ENCODE assay signal across 8 cellular contexts in genomic region chr21:35840197-35840799, GRCh38.
DNase-seq lines count a peak whose midpoint lies in the region; ATAC-seq and TF ChIP-seq lines count a peak whose summit lies in the region.

No MANE protein-coding gene starts in this region.

- dilution Hi-C loops in mammary epithelial cell (cut with HindIII; ENCODE audit: low sequenced_read_pairs) = loop anchor here (25.0 kb wide), 1 partner anchor 428 kb away; no protein-coding TSS in a partner anchor

- peaks cover 2% of the 10 kb centered on the region for H3K4me1 ChIP-seq in mammary epithelial cell (ENCODE audit: insufficient read depth, low read length)

- H3K4me2 ChIP-seq in SU-DHL-6 (ENCODE audit: low read depth, low read length, poor library complexity, severe bottlenecking) (no peak overlapping the region), mammary epithelial cell (ENCODE audit: insufficient read depth, low read depth, low read length) (no peak overlapping the region)

- CTCF ChIA-PET in mammary epithelial cell (lab: Charles Lee; ENCODE audit: low non-redundant PET) = interaction anchor here (0.6 to 0.8 kb wide), 5 partner anchors 30 to 1093 kb away, joined by 3 to 18 read pairs (median 4); no protein-coding TSS in a partner anchor

- H3K9me3 ChIP-seq in SU-DHL-6 (ENCODE audit: insufficient read depth, low read length) (no peaks in the 10 kb centered on the region), mammary epithelial cell (replicated peaks; ENCODE audit: insufficient read depth, low read length) (no peaks in the 10 kb centered on the region)

- no peak overlapping the region for H3K27ac ChIP-seq in SU-DHL-6 (ENCODE audit: low read depth, low read length)
- no peak overlapping the region for H3K27ac ChIP-seq in mammary epithelial cell (ENCODE audit: insufficient read depth, low read depth, low read length)

- H3K79me2 ChIP-seq in SU-DHL-6 (ENCODE audit: insufficient read depth, low read length) (no peaks in the 10 kb centered on the region), mammary epithelial cell (ENCODE audit: insufficient read depth, low read length) (no peaks in the 10 kb centered on the region)

- H3K36me3 ChIP-seq in SU-DHL-6 (ENCODE audit: low read length) = no peaks in the 10 kb centered on the region
- H3K36me3 ChIP-seq in mammary epithelial cell (ENCODE audit: insufficient read depth, low read length) = no peaks in the 10 kb centered on the region

- in situ Hi-C loops in mammary epithelial cell (cut with MboI; ENCODE audit: low sequenced_read_pairs in 2 of 2) = loop anchor here (5.0 to 25.0 kb wide), 4 partner anchors 187 to 1128 kb away; no protein-coding TSS in a partner anchor

- TF ChIP-seq CTCF in SU-DHL-6 (IDR thresholded peaks at IDR 0.05; ENCODE audit: insufficient read depth, low read length, poor library complexity, severe bottlenecking) (peak; percentile 72), mammary epithelial cell (conservative IDR thresholded peaks at IDR 0.05 in 1 of 2, IDR thresholded peaks at IDR 0.05 in 1 of 2; ENCODE audit: extremely low read depth in 1 of 2, insufficient read depth in 1 of 2, low read depth in 1 of 2, low read length in 2 of 2) (peak; percentile 85 to 92)

- no TSS peak for BruUV-seq in mammary epithelial cell (replicated peaks; lab: Mats Ljungman, UMichigan)

- H3K9me2 ChIP-seq in SU-DHL-6 (replicated peaks; ENCODE audit: insufficient read depth, low read length) = no peaks in the 10 kb centered on the region

- no peak overlapping the region for H3K4me3 ChIP-seq in SU-DHL-6 (ENCODE audit: insufficient read depth, low read length, poor library complexity, severe bottlenecking)
- H3K4me3 ChIP-seq in mammary epithelial cell (replicated peaks in 1 of 3; ENCODE audit: insufficient read depth in 1 of 3, low read depth in 2 of 3, low read length in 3 of 3) = no peak overlapping the region

- no peaks in the 10 kb centered on the region for H4K20me1 ChIP-seq in SU-DHL-6 (ENCODE audit: low read depth, low read length)
- no peaks in the 10 kb centered on the region for H4K20me1 ChIP-seq in mammary epithelial cell (ENCODE audit: insufficient read depth, low read length)

- no peaks in the 10 kb centered on the region for H3F3A ChIP-seq in SU-DHL-6 (ENCODE audit: insufficient read depth)

- 100% methylated on average over 2 of the region's 2 CpGs for WGBS in mammary epithelial cell (ENCODE audit: low coverage, missing lambda C conversion rate)

- H3K9ac ChIP-seq in SU-DHL-6 (ENCODE audit: low read length) (no peak overlapping the region), mammary epithelial cell (ENCODE audit: insufficient read depth, low read length) (no peak overlapping the region)

- H3K27me3 ChIP-seq in SU-DHL-6 (ENCODE audit: low read length) (no peaks in the 10 kb centered on the region; the same call in 1 of the 2 replicates), mammary epithelial cell (ENCODE audit: insufficient read depth, low read length) (no peaks in the 10 kb centered on the region)

- intact Hi-C loops in mammary epithelial cell (cut with micrococcal nuclease) = loop anchor here (1.0 to 10.0 kb wide), 11 partner anchors 101 to 1147 kb away; partner anchors contain the start of gene RUNX1
- intact Hi-C loops in left colon (cut with DNase I, micrococcal nuclease) = no loop called here

- no peak overlapping the region for H2AFZ ChIP-seq in SU-DHL-6 (ENCODE audit: low read depth, low read length, severe bottlenecking)
- H2AFZ ChIP-seq in mammary epithelial cell (ENCODE audit: low read depth, low read length) = no peak overlapping the region

- ATAC-seq in left colon = peak; percentile 65
- ATAC-seq in GM19452 (IDR thresholded peaks at IDR 0.05; ENCODE audit: unreplicated experiment) = no peak

- DNase-seq in NOMO-1 (lab: John Stamatoyannopoulos, UW; ENCODE audit: unreplicated experiment in 2 of 2) = peak; percentile 9 to 82
- no peak for DNase-seq in NOMO-1 treated with dmso at 0.1 percent for 144 hours (lab: John Stamatoyannopoulos, UW; ENCODE audit: unreplicated experiment)
- peak; percentile 76 for DNase-seq in NCI-H1105 treated with DMSO at 0.1 percent for 48 hours (lab: John Stamatoyannopoulos, UW)
- DNase-seq in mammary epithelial cell = peak; percentile 59
- DNase-seq in left colon = peak in 1 of 2 donors; percentile 72
- peak; percentile 20 for DNase-seq in stimulated activated CD8-positive, alpha-beta memory T cell treated with anti-CD3 and anti-CD28 coated beads, Interleukin-12 subunit alpha, Interleukin-12 subunit beta, amount 100 ng/mL, for 1 hour (ENCODE audit: low read depth)
